ENCODE assay signal across 7 cellular contexts in the genomic region with DNA sequence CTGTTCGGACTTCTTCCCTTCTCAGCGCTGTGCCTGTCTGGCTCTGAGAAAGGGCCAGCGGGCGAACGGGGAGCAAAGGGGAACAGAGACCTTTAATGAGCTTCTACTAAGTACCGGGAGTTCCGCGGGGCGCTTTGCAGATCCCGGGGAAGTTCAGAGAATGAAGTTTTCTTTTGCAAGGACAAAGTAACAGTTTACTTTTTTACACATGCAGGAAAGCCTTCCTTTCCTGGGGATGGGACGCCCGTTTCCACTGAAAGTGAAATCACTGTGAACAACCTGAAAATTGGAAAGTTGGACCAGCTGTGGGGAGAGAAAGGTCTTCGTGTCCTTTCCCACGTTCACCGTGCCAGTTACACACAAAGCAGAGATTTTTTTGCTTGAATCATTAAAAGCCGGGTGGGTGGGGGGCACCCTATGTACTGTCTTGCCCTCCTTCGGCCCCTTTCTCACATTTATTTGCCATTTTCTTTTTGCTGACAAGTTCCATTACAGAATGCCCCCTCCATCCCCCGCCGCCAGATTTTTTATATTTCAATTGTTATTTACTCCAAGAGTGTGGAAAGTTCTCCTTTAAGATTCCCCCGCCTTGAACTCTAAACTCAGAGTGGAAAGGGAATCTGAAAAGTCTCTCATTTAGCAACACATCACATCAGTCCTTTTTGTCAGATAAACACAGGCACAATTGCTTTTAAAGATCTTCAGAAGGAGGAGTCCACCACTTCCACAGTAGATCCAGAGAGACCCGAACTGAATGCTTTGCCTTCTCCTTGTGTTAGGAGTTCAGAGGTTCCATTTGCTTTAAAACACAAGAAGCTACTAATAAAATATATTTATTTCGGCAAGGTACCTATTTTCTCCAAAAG. TPM values are rescaled to one million over a fixed set of nuclear protein-coding genes. Genes with fewer than 3 reads are reported as not detected.
A peak's percentile ranks its signal among the peaks of the same experiment; 100 is the strongest.
DNase-seq lines count a peak whose midpoint lies in the region; ATAC-seq, FAIRE-seq and TF ChIP-seq lines count a peak whose summit lies in the region.

No MANE protein-coding gene starts in this region.

- WGBS in suprapubic skin, result 10% methylated on average over 22 of the region's 22 CpGs

- H3K36me3 ChIP-seq in kidney (ENCODE audit: control insufficient read depth in 1 of 2, insufficient read depth in 2 of 2, low read length in 2 of 2) (no peaks in the 10 kb centered on the region), suprapubic skin (no peaks in the 10 kb centered on the region)

- TF ChIP-seq CTCF in astrocyte of the spinal cord (IDR thresholded peaks at IDR 0.05; ENCODE audit: low read depth, low read length) (no peak), kidney (IDR thresholded peaks at IDR 0.05; ENCODE audit: borderline replicate concordance, extremely low read depth, insufficient read depth) (no peak), suprapubic skin (IDR thresholded peaks at IDR 0.05) (no peak)

- intact Hi-C loops in kidney (cut with DNase I), result no loop called here

- no peak for TF ChIP-seq EP300 in suprapubic skin (IDR thresholded peaks at IDR 0.05)

- H3K4me3 ChIP-seq in astrocyte of the spinal cord (ENCODE audit: low read depth, low read length) (peak overlapping the region; percentile 58), kidney (ENCODE audit: low read length in 2 of 2) (peak overlapping the region; percentile 54 to 64), suprapubic skin (peak overlapping the region; percentile 64)

- H3K9me3 ChIP-seq in kidney (ENCODE audit: control insufficient read depth in 1 of 2, low read length in 2 of 2) (no peaks in the 10 kb centered on the region), suprapubic skin (no peaks in the 10 kb centered on the region)

- peak; percentile 63 for DNase-seq in astrocyte of the spinal cord (ENCODE audit: low read depth, low spot score)
- no peak for DNase-seq in kidney
- peak in 1 of 2 donors; percentile 84 for DNase-seq in suprapubic skin (ENCODE audit: low spot score in 2 of 2)
- DNase-seq in NCI-H1436 (lab: John Stamatoyannopoulos, UW), result no peak
- DNase-seq in AML-193 (lab: John Stamatoyannopoulos, UW), result no peak

- peak overlapping the region; percentile 46 to 54 for H3K9ac ChIP-seq in kidney (ENCODE audit: low read length in 2 of 2)

- no peak for FAIRE-seq in kidney (lab: Jason Lieb, UNC)

- ATAC-seq in GM19025 (IDR thresholded peaks at IDR 0.05; ENCODE audit: low read depth, unreplicated experiment) (peak; percentile 19), HG03442 (IDR thresholded peaks at IDR 0.05; ENCODE audit: unreplicated experiment) (peak; percentile 16)

- in situ Hi-C loops in astrocyte of the spinal cord (cut with HindIII; ENCODE audit: low sequenced_read_pairs), result no loop called here

- peaks cover 27% of the 10 kb centered on the region for H3K27me3 ChIP-seq in suprapubic skin

- H3K4me1 ChIP-seq in kidney (ENCODE audit: control insufficient read depth in 1 of 2, insufficient read depth in 1 of 2, low read depth in 1 of 2, low read length in 2 of 2) (peaks cover 4 to 7% of the 10 kb centered on the region in 2 donors), suprapubic skin (peaks cover 28% of the 10 kb centered on the region)

- TF ChIP-seq POLR2A in suprapubic skin (IDR thresholded peaks at IDR 0.05), result no peak

- peak overlapping the region; percentile 67 to 90 for H3K27ac ChIP-seq in kidney (ENCODE audit: low read depth in 2 of 2, low read length in 2 of 2)
- peak overlapping the region; percentile 92 for H3K27ac ChIP-seq in suprapubic skin

RNA-seq across cellular contexts. Expression of a gene that starts 1.1 kb away (rescaled TPM):
- total RNA-seq in kidney (289 TPM), suprapubic skin (10 to 100 TPM; 45.8 to 78.1 (median 52.7) TPM)
- polyA plus RNA-seq in kidney (ENCODE audit: insufficient read depth, low read depth, low replicate concordance), result 92.1 TPM
